ENCODE assay signal across 10 cellular contexts in the genomic region with DNA sequence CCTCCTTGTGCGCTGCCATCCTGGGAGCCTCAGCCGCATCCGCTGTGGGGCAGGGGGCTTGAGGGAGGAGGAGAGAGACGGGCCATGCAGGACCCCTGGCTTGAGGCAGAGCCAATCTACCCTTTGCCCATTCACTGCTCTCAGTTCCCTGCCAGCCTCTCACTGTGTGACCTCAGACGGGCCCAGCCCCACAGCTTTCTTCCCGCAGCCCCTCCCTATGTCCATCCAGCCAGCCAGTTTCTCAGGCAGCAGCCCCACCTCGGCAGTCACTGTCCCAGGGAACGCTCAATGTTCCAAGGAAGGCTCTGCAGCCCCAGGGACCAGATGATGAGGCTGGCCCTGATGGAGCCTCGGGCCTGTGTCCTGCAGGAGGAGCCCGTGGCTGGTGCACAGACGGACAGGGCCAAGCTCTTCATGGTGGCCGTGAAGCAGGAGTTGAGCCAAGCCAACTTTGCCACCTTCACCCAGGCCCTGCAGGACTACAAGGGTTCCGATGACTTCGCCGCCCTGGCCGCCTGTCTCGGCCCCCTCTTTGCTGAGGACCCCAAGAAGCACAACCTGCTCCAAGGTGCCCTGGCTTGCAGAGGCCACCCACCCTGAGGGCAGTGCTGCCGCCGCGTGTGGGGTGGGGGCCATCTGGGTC. TPM values are rescaled to one million over a fixed set of nuclear protein-coding genes. Genes with fewer than 3 reads are reported as not detected.
DNase-seq lines count a peak whose midpoint lies in the region; ATAC-seq and TF ChIP-seq lines count a peak whose summit lies in the region.
"Had no signal": no experiment of that assay in that cellular context is flagged by ENCODE, and none has a peak within 500 bp of the region (broad histone marks: within the 10 kb centered on the region; RNA-seq: fewer than 3 reads in every experiment).

No MANE protein-coding gene starts in this region.

- TF ChIP-seq POLR2A in Peyer's patch (IDR thresholded peaks at IDR 0.05) (no peak), gastroesophageal sphincter (IDR thresholded peaks at IDR 0.05) (peak in 1 of 2 donors; percentile 12), spleen (IDR thresholded peaks at IDR 0.05) (no peak)

- TF ChIP-seq CTCF in Peyer's patch (IDR thresholded peaks at IDR 0.05), result peak in 1 of 6 experiments; percentile 12
- no peak for TF ChIP-seq CTCF in gastroesophageal sphincter (IDR thresholded peaks at IDR 0.05)
- TF ChIP-seq CTCF in spleen (IDR thresholded peaks at IDR 0.05 in 8 of 11, conservative IDR thresholded peaks at IDR 0.05 in 3 of 11), result peak in 1 of 11 experiments; percentile 7

- H3K4me3 ChIP-seq in Peyer's patch, result no peak overlapping the region
- H3K4me3 ChIP-seq in gastroesophageal sphincter, result no peak overlapping the region
- H3K4me3 ChIP-seq in spleen, result no peak overlapping the region

- H3K4me1 ChIP-seq in Peyer's patch (peaks cover 9 to 54% (median 15%) of the 10 kb centered on the region in 4 donors), gastroesophageal sphincter (peaks cover 0 to 40% (median 25%) of the 10 kb centered on the region in 3 donors), spleen (peaks cover 25 to 85% (median 60%) of the 10 kb centered on the region in 6 donors)

- H3K27ac ChIP-seq in Peyer's patch (no peak overlapping the region), gastroesophageal sphincter (peak overlapping the region in 3 of 4 donors; percentile 27 to 70 (median 38)), spleen (peak overlapping the region in 6 of 8 donors; percentile 40 to 90 (median 44))

- H3K27me3 ChIP-seq in Peyer's patch (no peaks in the 10 kb centered on the region), gastroesophageal sphincter (no peaks in the 10 kb centered on the region), spleen (replicated peaks in 1 of 7) (peaks cover 0 to 7% (median 0%) of the 10 kb centered on the region in 7 donors)

- H3K9me3 ChIP-seq in Peyer's patch (no peaks in the 10 kb centered on the region), gastroesophageal sphincter (no peaks in the 10 kb centered on the region), spleen (no peaks in the 10 kb centered on the region)

- 49% methylated on average over 3 of the region's 20 CpGs; no CpG with 5 or more reads in 1 of the 2 donors for WGBS in gastroesophageal sphincter (ENCODE audit: low coverage in 1 of 2), 2 donors
- WGBS in spleen, 5 donors, result 68 to 86% (median 80%) methylated on average over 9 to 20 of the region's 20 CpGs

- intact Hi-C loops in spleen (cut with DNase I; ENCODE audit: low total_unique reads), result no loop called here

- peaks cover 0 to 12% (median 0%) of the 10 kb centered on the region in 3 donors for H3K36me3 ChIP-seq in Peyer's patch
- peaks cover 0 to 30% of the 10 kb centered on the region in 2 donors for H3K36me3 ChIP-seq in gastroesophageal sphincter
- H3K36me3 ChIP-seq in spleen, result peaks cover 0 to 44% (median 7%) of the 10 kb centered on the region in 6 donors

- no peak for TF ChIP-seq EP300 in gastroesophageal sphincter (IDR thresholded peaks at IDR 0.05)

- DNase-seq in NCI-H748 (lab: John Stamatoyannopoulos, UW; ENCODE audit: unreplicated experiment), result peak; percentile 14
- no peak for DNase-seq in NCI-H748 treated with DMSO at 0.1 percent for 48 hours (lab: John Stamatoyannopoulos, UW)
- peak in 2 of 3 donors; percentile 48 to 55 for DNase-seq in Peyer's patch
- DNase-seq in spleen, result peak; percentile 65
- DNase-seq in NCI-H2107 treated with DMSO at 0.1 percent for 48 hours (lab: John Stamatoyannopoulos, UW; ENCODE audit: unreplicated experiment), result no peak
- DNase-seq in T-helper 9 cell, result no peak
- DNase-seq: activated T-cell treated with anti-CD3 and anti-CD28 coated beads for 4 hours, occipital lobe had no signal

- ATAC-seq in gastroesophageal sphincter, result peak; percentile 34
- no peak for ATAC-seq in GM18519 (IDR thresholded peaks at IDR 0.05; ENCODE audit: low FRiP score, unreplicated experiment)

RNA-seq across cellular contexts. Expression of a gene that starts 3.9 kb away (rescaled TPM):
- total RNA-seq in Peyer's patch (1 to 10 TPM in 3 of 4 donors, not detected in 1; 2.1 to 4.2 (median 2.7) TPM), gastroesophageal sphincter (10 to 100 TPM in 3 of 4 donors, 1 to 10 TPM in 1; 8.9 to 27.8 (median 15.4) TPM), spleen (100 to 1,000 TPM in 1 of 7 donors, 10 to 100 TPM in 5, 1 to 10 TPM in 1; 8.9 to 104 (median 41.0) TPM)
- polyA plus RNA-seq in spleen, result 10 to 100 TPM; 12.3 to 28.1 (median 23.8) TPM
- total RNA-seq: occipital lobe had no signal

RNA-seq across cellular contexts. Expression of a gene that starts 15.2 kb away (rescaled TPM):
- total RNA-seq in Peyer's patch (10 to 100 TPM; 39.1 to 67.6 (median 46.3) TPM), gastroesophageal sphincter (10 to 100 TPM; 38.9 to 56.4 (median 49.0) TPM), spleen (10 to 100 TPM; 36.7 to 84.2 (median 60.8) TPM)
- 100 to 1,000 TPM in 1 of 3 donors, 10 to 100 TPM in 2; 64.5 to 118 (median 83.8) TPM for polyA plus RNA-seq in spleen

RNA-seq across cellular contexts. Expression of a gene that starts 15.3 kb away (rescaled TPM):
- total RNA-seq in Peyer's patch (10 to 100 TPM; 48.9 to 67.7 (median 54.7) TPM), gastroesophageal sphincter (10 to 100 TPM; 21.7 to 51.7 (median 32.9) TPM), spleen (10 to 100 TPM; 23.6 to 45.7 (median 38.1) TPM)
- polyA plus RNA-seq in spleen, result 10 to 100 TPM; 27.6 to 72.8 (median 50.0) TPM

RNA-seq across cellular contexts. Expression of a gene that starts 34.4 kb away (rescaled TPM):
- total RNA-seq in Peyer's patch (10 to 100 TPM; 25.6 to 61.1 (median 30.2) TPM), gastroesophageal sphincter (10 to 100 TPM in 3 of 4 donors, 1 to 10 TPM in 1; 7.1 to 43.7 (median 18.7) TPM), spleen (10 to 100 TPM; 36.4 to 49.8 (median 43.2) TPM)
- 10 to 100 TPM in 2 of 3 donors, 1 to 10 TPM in 1; 7.3 to 23.1 (median 19.1) TPM for polyA plus RNA-seq in spleen

RNA-seq across cellular contexts. Expression of a gene that starts 39.3 kb away (rescaled TPM):
- 10 to 100 TPM in 1 of 4 donors, 1 to 10 TPM in 3; 3.4 to 23.1 (median 5.6) TPM for total RNA-seq in Peyer's patch
- total RNA-seq in gastroesophageal sphincter, result 10 to 100 TPM; 13.7 to 31.6 (median 17.0) TPM
- total RNA-seq in spleen, result 10 to 100 TPM; 16.1 to 57.0 (median 44.0) TPM
- 10 to 100 TPM; 21.2 to 38.9 (median 24.6) TPM for polyA plus RNA-seq in spleen

Comparison
In these comparisons a context has a peak if more than half of its experiments do, and no peak if none do; other contexts are left out.
1. DNase-seq: peak in NCI-H748 (single experiment), Peyer's patch (2 of 3) and spleen (single experiment); none in NCI-H748 treated with DMSO at 0.1 percent for 48 hours (single experiment), NCI-H2107 treated with DMSO at 0.1 percent for 48 hours (single experiment) and T-helper 9 cell (single experiment).
2. H3K27ac ChIP-seq: peak in gastroesophageal sphincter (3 of 4) and spleen (6 of 8); none in Peyer's patch (0 of 4).